In the genomic region with DNA sequence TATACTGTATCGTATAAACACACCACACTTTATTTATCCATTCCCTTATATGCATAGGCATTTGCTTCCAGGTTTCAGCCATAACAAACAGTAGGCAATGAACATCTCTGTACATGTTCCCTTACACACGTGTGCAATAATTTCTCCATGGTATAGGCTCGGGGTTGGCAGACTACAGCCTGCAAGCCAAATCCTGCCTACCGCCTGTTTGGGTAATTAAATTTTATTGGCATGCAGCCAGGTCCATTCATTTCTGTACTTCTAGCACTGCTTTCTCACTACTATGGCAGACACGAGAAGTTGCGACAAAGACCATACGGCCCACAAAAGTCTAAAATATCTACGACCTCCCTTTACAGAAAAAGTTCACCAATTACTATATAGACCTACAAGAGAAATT, we compare ENCODE assay signal across 19 cellular contexts.
DNase-seq lines count a peak whose midpoint lies in the region; ATAC-seq lines count a peak whose summit lies in the region.
"Had no signal": no experiment of that assay in that cellular context is flagged by ENCODE, and none has a peak within 500 bp of the region (broad histone marks: within the 10 kb centered on the region; RNA-seq: fewer than 3 reads in every experiment).

No MANE protein-coding gene starts in this region.

- no peaks in the 10 kb centered on the region for H3K79me1 ChIP-seq in neuronal stem cell (ENCODE audit: low read depth, low read length)

- H3K36me3 ChIP-seq in GM23248 (ENCODE audit: low read depth) (no peaks in the 10 kb centered on the region), neuronal stem cell (replicated peaks in 1 of 2; ENCODE audit: control insufficient read depth in 2 of 2, insufficient read depth in 2 of 2, low read length in 2 of 2) (peaks cover 0 to 12% of the 10 kb centered on the region in 2 donors)

- H3K9me3 ChIP-seq in GM23248 (ENCODE audit: low read depth) (no peaks in the 10 kb centered on the region), neuronal stem cell (replicated peaks in 1 of 2; ENCODE audit: control insufficient read depth in 2 of 2, insufficient read depth in 1 of 2, low read depth in 1 of 2, low read length in 2 of 2) (no peaks in the 10 kb centered on the region)
- H3K9me3 ChIP-seq: vagina had no signal

- intact Hi-C loops in left colon (cut with DNase I, micrococcal nuclease), result no loop called here

- H3K79me2 ChIP-seq in GM23248 (ENCODE audit: insufficient read depth), result no peaks in the 10 kb centered on the region

- no peak overlapping the region for H3K4me2 ChIP-seq in GM23248 (ENCODE audit: unreplicated experiment)
- no peak overlapping the region for H3K4me2 ChIP-seq in neuronal stem cell (ENCODE audit: insufficient read depth, low read length, poor library complexity, severe bottlenecking)

- no peaks in the 10 kb centered on the region for H4K20me1 ChIP-seq in GM23248 (ENCODE audit: insufficient read depth)

- H2BK15ac ChIP-seq in neuronal stem cell (ENCODE audit: low read length), result no peak overlapping the region

- no peak overlapping the region for H3K4ac ChIP-seq in neuronal stem cell (ENCODE audit: low read length)

- 64 to 67% methylated on average over 8 of the region's 8 CpGs for WGBS in GM23248 (ENCODE audit: low coverage in 1 of 2, low lambda C conversion rate in 2 of 2, missing lambda C conversion rate in 2 of 2), 2 experiments
- WGBS in neuronal stem cell (ENCODE audit: extremely low coverage in 2 of 2, insufficient read length in 2 of 2, insufficient replicate concordance in 1 of 2), 2 donors, result 100% methylated on average over 1 of the region's 8 CpGs; no CpG with 5 or more reads in 1 of the 2 donors

- H4K91ac ChIP-seq in neuronal stem cell (ENCODE audit: low read depth, low read length, poor library complexity), result no peak overlapping the region

- ATAC-seq in left colon, result peak; percentile 84
- ATAC-seq: effector memory CD8-positive, alpha-beta T cell had no signal

- no peak overlapping the region for H3K23ac ChIP-seq in neuronal stem cell (ENCODE audit: low read depth, low read length, poor library complexity)

- H2AFZ ChIP-seq in GM23248 (no peak overlapping the region), neuronal stem cell (ENCODE audit: low read length) (no peak overlapping the region)

- no peak overlapping the region for H3K18ac ChIP-seq in neuronal stem cell (ENCODE audit: low read length)

- H2AK5ac ChIP-seq in neuronal stem cell (ENCODE audit: low read depth, low read length), result no peak overlapping the region

- no peaks in the 10 kb centered on the region for H3K9me2 ChIP-seq in GM23248 (ENCODE audit: insufficient read depth)

- H2BK120ac ChIP-seq in neuronal stem cell (ENCODE audit: low read depth, low read length), result no peak overlapping the region

- H3K14ac ChIP-seq in neuronal stem cell (ENCODE audit: low read length), result no peak overlapping the region

- H3K27me3 ChIP-seq in GM23248 (replicated peaks; ENCODE audit: insufficient read depth) (no peaks in the 10 kb centered on the region), neuronal stem cell (ENCODE audit: control insufficient read depth in 3 of 3, insufficient read depth in 3 of 3, low read depth in 1 of 3, low read length in 3 of 3) (no peaks in the 10 kb centered on the region)
- H3K27me3 ChIP-seq: vagina had no signal

- H3K4me1 ChIP-seq in GM23248 (ENCODE audit: insufficient read depth) (no peaks in the 10 kb centered on the region), neuronal stem cell (ENCODE audit: control insufficient read depth in 2 of 2, insufficient read depth in 1 of 2, low read depth in 1 of 2, low read length in 2 of 2) (peaks cover 0 to 2% of the 10 kb centered on the region in 2 donors)
- H3K4me1 ChIP-seq: vagina had no signal

- H3K4me3 ChIP-seq in GM23248 (no peak overlapping the region), neuronal stem cell (ENCODE audit: low read length in 2 of 2) (no peak overlapping the region)
- H3K4me3 ChIP-seq: lung, vagina had no signal

- H3K27ac ChIP-seq in GM23248 (no peak overlapping the region), neuronal stem cell (replicated peaks; ENCODE audit: low read length) (no peak overlapping the region)
- H3K27ac ChIP-seq: vagina had no signal

- DNase-seq in D341Med (ENCODE audit: low spot score), result peak; percentile 41
- DNase-seq in NCI-H1105 (lab: John Stamatoyannopoulos, UW), result peak; percentile 61
- DNase-seq in NCI-H748 (lab: John Stamatoyannopoulos, UW; ENCODE audit: unreplicated experiment), result peak; percentile 70
- DNase-seq in left colon, result peak in 1 of 2 donors; percentile 11
- no peak for DNase-seq in SKM-1 (lab: John Stamatoyannopoulos, UW; ENCODE audit: unreplicated experiment)
- DNase-seq in AG20443 (ENCODE audit: low spot score), result no peak
- no peak for DNase-seq in GM23248
- DNase-seq in neuronal stem cell (ENCODE audit: low spot score), result no peak
- DNase-seq: activated CD4-positive, alpha-beta T cell treated with anti-CD3 and anti-CD28 coated beads, Interleukin-2, amount 50 U/mL, for 1 hour; activated naive CD4-positive, alpha-beta T cell; activated T-cell treated with anti-CD3 and anti-CD28 coated beads for 4 hours; amygdala; effector memory CD8-positive, alpha-beta T cell; naive B cell; NCI-H187; RPMI8226; SW 1271 had no signal

- no peak overlapping the region for H2BK12ac ChIP-seq in neuronal stem cell (ENCODE audit: low read length)

- in situ Hi-C loops in GM23248 (cut with MboI), result no loop called here

- H3F3A ChIP-seq in GM23248 (ENCODE audit: insufficient read depth), result no peaks in the 10 kb centered on the region

- no peak overlapping the region for H2BK5ac ChIP-seq in neuronal stem cell (ENCODE audit: low read length)

- H4K8ac ChIP-seq in neuronal stem cell (ENCODE audit: low read depth, low read length), result no peak overlapping the region

- H3K9ac ChIP-seq in GM23248 (no peak overlapping the region), neuronal stem cell (ENCODE audit: low read depth, low read length, poor library complexity) (no peak overlapping the region)

Comparison
In these comparisons a context has a peak if more than half of its experiments do, and no peak if none do; other contexts are left out.
1. DNase-seq: peak in D341Med (single experiment), NCI-H1105 (single experiment) and NCI-H748 (single experiment); none in SKM-1 (single experiment), AG20443 (single experiment), GM23248 (single experiment) and neuronal stem cell (single experiment).